Comparison of ENCODE assay signal across 1 cellular context in the genomic region with DNA sequence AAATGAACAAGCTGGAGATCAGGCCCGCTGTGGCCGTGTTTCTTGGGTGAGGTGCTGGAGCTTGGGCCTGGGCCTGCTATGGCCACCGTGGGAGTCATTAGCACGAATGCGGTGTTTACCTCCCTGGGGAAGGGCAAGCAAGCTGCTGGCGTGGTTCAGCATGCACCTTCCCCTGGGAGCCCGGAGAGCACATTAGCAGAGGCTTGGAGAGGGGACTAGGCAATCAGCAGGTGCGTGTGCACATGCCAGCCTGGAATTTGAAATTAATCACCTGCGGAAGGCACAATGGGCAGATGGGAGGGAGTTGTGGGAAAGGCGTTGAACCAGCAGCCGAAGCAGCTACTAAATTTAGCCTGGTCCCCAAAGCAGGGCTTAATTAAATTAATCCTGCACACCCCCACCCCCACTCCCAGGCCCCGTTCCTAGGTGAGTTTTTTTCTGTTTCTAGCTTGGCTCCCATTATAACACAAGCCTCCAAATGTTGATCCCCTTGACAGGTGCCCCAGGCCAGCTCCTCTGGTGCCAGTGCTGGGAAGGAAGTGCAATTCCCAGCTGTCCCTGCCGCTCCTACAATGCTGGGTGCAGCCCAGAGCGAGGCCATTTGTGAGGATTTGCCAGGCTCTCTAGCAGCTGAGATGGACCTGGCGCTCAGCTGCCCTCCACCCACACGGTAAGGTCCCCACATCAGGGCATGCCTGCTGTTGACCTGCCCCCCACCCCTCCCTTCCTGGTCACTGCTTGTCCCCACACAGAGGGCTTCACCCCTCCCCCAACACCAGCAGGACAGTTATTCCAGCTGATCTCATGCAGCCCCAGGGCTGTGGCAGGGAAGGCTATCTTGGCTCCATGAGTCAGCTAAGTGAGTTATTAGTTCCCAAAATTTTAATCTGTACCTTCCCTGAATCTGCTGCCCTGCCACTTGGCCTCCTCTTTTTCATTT.
TF ChIP-seq lines count a peak whose summit lies in the region.

No MANE protein-coding gene starts in this region.

TF ChIP-seq in SK-N-SH, 30 proteins besides CTCF, POLR2A, EP300 and RAD21 (continued from another document):
- TF ChIP-seq, protein P1, sequence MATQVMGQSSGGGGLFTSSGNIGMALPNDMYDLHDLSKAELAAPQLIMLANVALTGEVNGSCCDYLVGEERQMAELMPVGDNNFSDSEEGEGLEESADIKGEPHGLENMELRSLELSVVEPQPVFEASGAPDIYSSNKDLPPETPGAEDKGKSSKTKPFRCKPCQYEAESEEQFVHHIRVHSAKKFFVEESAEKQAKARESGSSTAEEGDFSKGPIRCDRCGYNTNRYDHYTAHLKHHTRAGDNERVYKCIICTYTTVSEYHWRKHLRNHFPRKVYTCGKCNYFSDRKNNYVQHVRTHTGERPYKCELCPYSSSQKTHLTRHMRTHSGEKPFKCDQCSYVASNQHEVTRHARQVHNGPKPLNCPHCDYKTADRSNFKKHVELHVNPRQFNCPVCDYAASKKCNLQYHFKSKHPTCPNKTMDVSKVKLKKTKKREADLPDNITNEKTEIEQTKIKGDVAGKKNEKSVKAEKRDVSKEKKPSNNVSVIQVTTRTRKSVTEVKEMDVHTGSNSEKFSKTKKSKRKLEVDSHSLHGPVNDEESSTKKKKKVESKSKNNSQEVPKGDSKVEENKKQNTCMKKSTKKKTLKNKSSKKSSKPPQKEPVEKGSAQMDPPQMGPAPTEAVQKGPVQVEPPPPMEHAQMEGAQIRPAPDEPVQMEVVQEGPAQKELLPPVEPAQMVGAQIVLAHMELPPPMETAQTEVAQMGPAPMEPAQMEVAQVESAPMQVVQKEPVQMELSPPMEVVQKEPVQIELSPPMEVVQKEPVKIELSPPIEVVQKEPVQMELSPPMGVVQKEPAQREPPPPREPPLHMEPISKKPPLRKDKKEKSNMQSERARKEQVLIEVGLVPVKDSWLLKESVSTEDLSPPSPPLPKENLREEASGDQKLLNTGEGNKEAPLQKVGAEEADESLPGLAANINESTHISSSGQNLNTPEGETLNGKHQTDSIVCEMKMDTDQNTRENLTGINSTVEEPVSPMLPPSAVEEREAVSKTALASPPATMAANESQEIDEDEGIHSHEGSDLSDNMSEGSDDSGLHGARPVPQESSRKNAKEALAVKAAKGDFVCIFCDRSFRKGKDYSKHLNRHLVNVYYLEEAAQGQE (IDR thresholded peaks at IDR 0.05; ENCODE audit: low read depth, low read length), result no peak
- TF ChIP-seq, protein P2, sequence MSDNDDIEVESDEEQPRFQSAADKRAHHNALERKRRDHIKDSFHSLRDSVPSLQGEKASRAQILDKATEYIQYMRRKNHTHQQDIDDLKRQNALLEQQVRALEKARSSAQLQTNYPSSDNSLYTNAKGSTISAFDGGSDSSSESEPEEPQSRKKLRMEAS (IDR thresholded peaks at IDR 0.05; ENCODE audit: low read depth), result no peak
- no peak for TF ChIP-seq FOSL2 (IDR thresholded peaks at IDR 0.05; ENCODE audit: borderline replicate concordance, low read depth)
- TF ChIP-seq GATA2 (CRISPR knock-in tag; IDR thresholded peaks at IDR 0.05), result no peak
- TF ChIP-seq NRF1 (IDR thresholded peaks at IDR 0.05; ENCODE audit: low read depth, low read length), result no peak
- no peak for TF ChIP-seq CHD2 (IDR thresholded peaks at IDR 0.05; ENCODE audit: low read length, partially characterized antibody)
- TF ChIP-seq SMC3 (IDR thresholded peaks at IDR 0.05; ENCODE audit: low read depth, low read length), result no peak
- no peak for TF ChIP-seq ELF1 (IDR thresholded peaks at IDR 0.05)
- no peak for TF ChIP-seq EZH2phosphoT487 (IDR thresholded peaks at IDR 0.05; ENCODE audit: borderline replicate concordance, low read depth)
- TF ChIP-seq, protein P3, sequence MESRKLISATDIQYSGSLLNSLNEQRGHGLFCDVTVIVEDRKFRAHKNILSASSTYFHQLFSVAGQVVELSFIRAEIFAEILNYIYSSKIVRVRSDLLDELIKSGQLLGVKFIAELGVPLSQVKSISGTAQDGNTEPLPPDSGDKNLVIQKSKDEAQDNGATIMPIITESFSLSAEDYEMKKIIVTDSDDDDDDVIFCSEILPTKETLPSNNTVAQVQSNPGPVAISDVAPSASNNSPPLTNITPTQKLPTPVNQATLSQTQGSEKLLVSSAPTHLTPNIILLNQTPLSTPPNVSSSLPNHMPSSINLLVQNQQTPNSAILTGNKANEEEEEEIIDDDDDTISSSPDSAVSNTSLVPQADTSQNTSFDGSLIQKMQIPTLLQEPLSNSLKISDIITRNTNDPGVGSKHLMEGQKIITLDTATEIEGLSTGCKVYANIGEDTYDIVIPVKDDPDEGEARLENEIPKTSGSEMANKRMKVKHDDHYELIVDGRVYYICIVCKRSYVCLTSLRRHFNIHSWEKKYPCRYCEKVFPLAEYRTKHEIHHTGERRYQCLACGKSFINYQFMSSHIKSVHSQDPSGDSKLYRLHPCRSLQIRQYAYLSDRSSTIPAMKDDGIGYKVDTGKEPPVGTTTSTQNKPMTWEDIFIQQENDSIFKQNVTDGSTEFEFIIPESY (IDR thresholded peaks at IDR 0.05; ENCODE audit: borderline replicate concordance, low read depth), result no peak
- TF ChIP-seq RXRA (IDR thresholded peaks at IDR 0.05; ENCODE audit: borderline replicate concordance, low read depth), result no peak
- no peak for TF ChIP-seq TCF12 (IDR thresholded peaks at IDR 0.05)
TF ChIP-seq in SK-N-SH: peak in this region for 0.
